Comparison of ENCODE assay signal across 8 cellular contexts in genomic region chr19:57682226-57682766, GRCh38. TPM values are rescaled to one million over a fixed set of nuclear protein-coding genes. Genes with fewer than 3 reads are reported as not detected.
A peak's percentile ranks its signal among the peaks of the same experiment; 100 is the strongest.
DNase-seq lines count a peak whose midpoint lies in the region; ATAC-seq and TF ChIP-seq lines count a peak whose summit lies in the region.

No MANE protein-coding gene starts in this region.

- H3K9me3 ChIP-seq in MM.1S (replicated peaks; ENCODE audit: insufficient read depth, low read length) (0 out of 2 replicates have a peak, but pooled peaks cover 9% of the 10 kb centered on the region), parathyroid adenoma (ENCODE audit: control insufficient read depth, low read length) (no peaks in the 10 kb centered on the region)

- peak overlapping the region; percentile 95 for H3K4me3 Mint-ChIP-seq in endothelial cell (ENCODE audit: unreplicated experiment)

- H3K36me3 ChIP-seq in MM.1S (replicated peaks; ENCODE audit: insufficient read depth, low read length) (peaks cover 16% of the 10 kb centered on the region), parathyroid adenoma (ENCODE audit: control insufficient read depth, insufficient read depth, low read length) (no peaks in the 10 kb centered on the region)

- peaks cover 27% of the 10 kb centered on the region for H3K4me1 Mint-ChIP-seq in endothelial cell (ENCODE audit: unreplicated experiment)

- peak overlapping the region; percentile 90 for H3K27ac Mint-ChIP-seq in endothelial cell (ENCODE audit: unreplicated experiment)

- peak overlapping the region; percentile 93 for H3K4me2 ChIP-seq in MM.1S (ENCODE audit: low read depth, low read length)
- peak overlapping the region; percentile 95 for H3K4me2 ChIP-seq in parathyroid adenoma (ENCODE audit: low read length)

- DNase-seq in GM12864 (ENCODE audit: low read depth) (no peak), MM.1S (no peak), endothelial cell (ENCODE audit: low spot score) (no peak), T1000 (lab: John Stamatoyannopoulos, UW) (no peak), KBM-7 (no peak), kidney glomerular epithelial cell (lab: John Stamatoyannopoulos, UW) (no peak)

- ATAC-seq in GM19328 (IDR thresholded peaks at IDR 0.05; ENCODE audit: unreplicated experiment): no peak

- H3K27me3 Mint-ChIP-seq in endothelial cell (ENCODE audit: unreplicated experiment): peaks cover 25% of the 10 kb centered on the region

- H2AFZ ChIP-seq in MM.1S (ENCODE audit: low read length) (peak overlapping the region; percentile 99), parathyroid adenoma (peak overlapping the region; percentile 96)

- peak overlapping the region; percentile 91 for H3K4me3 ChIP-seq in GM12864 (ENCODE audit: low read depth, low read length)
- peak overlapping the region; percentile 97 for H3K4me3 ChIP-seq in MM.1S (ENCODE audit: low read length)
- peak overlapping the region; percentile 96 for H3K4me3 ChIP-seq in parathyroid adenoma (ENCODE audit: low read depth, low read length)

- H3F3A ChIP-seq in MM.1S (ENCODE audit: insufficient read depth, low read length): no peaks in the 10 kb centered on the region

- H3K27ac ChIP-seq in MM.1S (ENCODE audit: low read length): no peak overlapping the region; the same call in 1 of the 2 replicates
- H3K27ac ChIP-seq in parathyroid adenoma: peak overlapping the region; percentile 60

- no peaks in the 10 kb centered on the region for H3K9me2 ChIP-seq in MM.1S (replicated peaks; ENCODE audit: insufficient read depth, low read length)

- H3K4me1 ChIP-seq in MM.1S (ENCODE audit: low read length) (0 out of 2 replicates have a peak, but pooled peaks cover 5% of the 10 kb centered on the region), parathyroid adenoma (peaks cover 15% of the 10 kb centered on the region)

- peaks cover 40% of the 10 kb centered on the region for H3K9me3 Mint-ChIP-seq in endothelial cell (ENCODE audit: unreplicated experiment)

- TF ChIP-seq CTCF in GM12864 (IDR thresholded peaks at IDR 0.05; ENCODE audit: low read depth, low read length, missing control alignments) (no peak), MM.1S (IDR thresholded peaks at IDR 0.05; ENCODE audit: low read length) (no peak), endothelial cell (IDR thresholded peaks at IDR 0.05; ENCODE audit: unreplicated experiment) (no peak), parathyroid adenoma (IDR thresholded peaks at IDR 0.05) (no peak)

- peak overlapping the region; percentile 52; the same call in 1 of the 2 replicates for H3K9ac ChIP-seq in MM.1S (ENCODE audit: low read length)
- no peak overlapping the region for H3K9ac ChIP-seq in parathyroid adenoma

- H3K27me3 ChIP-seq in MM.1S (replicated peaks; ENCODE audit: insufficient read depth, low read length) (no peaks in the 10 kb centered on the region), parathyroid adenoma (ENCODE audit: control insufficient read depth, insufficient read depth, low read length) (no peaks in the 10 kb centered on the region)

- peaks cover 53% of the 10 kb centered on the region for H3K36me3 Mint-ChIP-seq in endothelial cell (ENCODE audit: low read depth, unreplicated experiment)

- peaks cover 35% of the 10 kb centered on the region for H3K79me2 ChIP-seq in MM.1S (ENCODE audit: low read length)
- H3K79me2 ChIP-seq in parathyroid adenoma: peaks cover 47% of the 10 kb centered on the region

- in situ Hi-C loops in KBM-7 (cut with MboI; ENCODE audit: low pct_unique_long_range_greater_than_20kb, low sequenced_read_pairs): no loop called here

- no peaks in the 10 kb centered on the region for H4K20me1 ChIP-seq in MM.1S (ENCODE audit: insufficient read depth, low read length)

RNA-seq across cellular contexts. Expression of gene ZNF551, which starts 0.5 kb away (rescaled TPM):
- 11.6 TPM for total RNA-seq in endothelial cell (ENCODE audit: unreplicated experiment)

RNA-seq across cellular contexts. Expression of gene ZSCAN4, which starts 13.6 kb away (rescaled TPM):
- total RNA-seq in endothelial cell (ENCODE audit: unreplicated experiment): 0.74 TPM

RNA-seq across cellular contexts. Expression of gene ZNF154, which starts 26.7 kb away (rescaled TPM):
- 23.2 TPM for total RNA-seq in endothelial cell (ENCODE audit: unreplicated experiment)

RNA-seq across cellular contexts. Expression of gene ZNF671, which starts 45.1 kb away (rescaled TPM):
- total RNA-seq in endothelial cell (ENCODE audit: unreplicated experiment): 12.2 TPM

RNA-seq across cellular contexts. Expression of gene ZNF211, which starts 49.3 kb away (rescaled TPM):
- total RNA-seq in endothelial cell (ENCODE audit: unreplicated experiment): 31.1 TPM
